ENCODE assay signal across 18 cellular contexts in the genomic region with DNA sequence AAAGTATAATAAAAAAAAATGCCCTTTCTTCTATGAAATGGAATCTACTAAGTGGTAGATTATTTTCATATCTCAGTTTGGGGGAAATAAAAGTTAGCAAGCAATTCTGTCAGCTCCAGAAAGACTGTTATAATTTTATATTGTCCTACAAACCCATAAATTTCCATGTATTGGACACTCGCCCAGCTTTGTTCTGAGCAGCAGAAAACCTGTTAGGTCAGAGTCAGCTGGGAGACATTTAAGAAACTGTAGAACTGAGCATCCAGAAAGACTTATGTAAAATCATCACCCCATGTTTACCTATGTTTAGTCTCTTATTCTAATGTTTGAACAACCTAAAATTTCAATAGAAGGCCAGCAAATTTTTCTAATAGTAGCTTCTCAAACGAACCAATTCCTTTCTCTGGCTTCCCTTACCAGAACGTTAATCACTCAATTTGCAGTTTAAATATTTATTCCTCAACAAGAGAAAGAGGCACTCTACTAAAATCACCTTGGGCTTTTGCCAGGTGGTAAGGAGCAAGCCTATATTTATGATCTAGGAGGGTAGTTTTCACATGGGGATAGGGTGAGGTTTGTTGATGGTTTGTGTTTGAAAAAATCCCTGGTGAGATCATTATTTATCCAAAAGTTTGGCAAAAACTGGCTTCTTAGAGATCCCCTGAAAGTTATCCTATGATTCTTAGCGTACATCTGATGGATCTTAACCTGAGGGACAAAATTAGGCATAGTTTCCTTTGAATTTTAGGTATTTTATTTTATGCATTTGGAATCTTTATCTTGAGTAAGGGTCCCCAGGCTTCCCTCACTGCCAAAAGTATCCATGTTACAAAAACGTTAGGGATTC. TPM values are rescaled to one million over a fixed set of nuclear protein-coding genes. Genes with fewer than 3 reads are reported as not detected.
A peak's percentile ranks its signal among the peaks of the same experiment; 100 is the strongest.
DNase-seq lines count a peak whose midpoint lies in the region; ATAC-seq and TF ChIP-seq lines count a peak whose summit lies in the region.
"Had no signal": no experiment of that assay in that cellular context is flagged by ENCODE, and none has a peak within 500 bp of the region (broad histone marks: within the 10 kb centered on the region; RNA-seq: fewer than 3 reads in every experiment).

No MANE protein-coding gene starts in this region.

- TF ChIP-seq CTCF in AG04450 (IDR thresholded peaks at IDR 0.05; ENCODE audit: low read depth, low read length) (no peak), mesothelial cell of epicardium (IDR thresholded peaks at IDR 0.05; ENCODE audit: unreplicated experiment) (no peak)

- ATAC-seq in aorta (ENCODE audit: low FRiP score): no peak
- ATAC-seq: activated CD8-positive, alpha-beta memory T cell treated with anti-CD3 and anti-CD28 coated beads, Interleukin-2, amount 10 ng/mL, durations not matched to agents 7 days and 5 days; body of pancreas; left cardiac atrium; T-cell had no signal

- peaks cover 2 to 13% of the 10 kb centered on the region in 2 donors for H3K36me3 ChIP-seq in aorta (ENCODE audit: control insufficient read depth in 1 of 2, insufficient read depth in 2 of 2, low read length in 1 of 2)

- POLR2A ChIA-PET in AG04450 (lab: Yijun Ruan, JAX): no interaction called here

- no peaks in the 10 kb centered on the region; the same call in 1 of the 2 replicates for H3K9me3 ChIP-seq in AG04450 (ENCODE audit: control insufficient read depth, insufficient read depth, low read length)
- H3K9me3 ChIP-seq in aorta (ENCODE audit: control insufficient read depth, low read length): no peaks in the 10 kb centered on the region
- H3K9me3 ChIP-seq: body of pancreas had no signal

- H3K27ac Mint-ChIP-seq in mesothelial cell of epicardium: peak overlapping the region; percentile 70
- H3K27ac Mint-ChIP-seq: activated B cell treated with CpG ODN at 0.5 μM for 24 hours; activated CD8-positive, alpha-beta memory T cell treated with anti-CD3 and anti-CD28 coated beads, Interleukin-2, amount 10 ng/mL, durations not matched to agents 7 days and 5 days; T-cell had no signal

- H3K27me3 Mint-ChIP-seq in mesothelial cell of epicardium (ENCODE audit: low read depth): no peaks in the 10 kb centered on the region
- H3K27me3 Mint-ChIP-seq: activated B cell treated with CpG ODN at 0.5 μM for 24 hours; activated CD8-positive, alpha-beta memory T cell treated with anti-CD3 and anti-CD28 coated beads, Interleukin-2, amount 10 ng/mL, durations not matched to agents 7 days and 5 days; T-cell had no signal

- H3K4me3 ChIP-seq in AG04450 (ENCODE audit: low read depth, low read length) (no peak overlapping the region), aorta (ENCODE audit: low read length in 2 of 2) (no peak overlapping the region)
- H3K4me3 ChIP-seq: body of pancreas had no signal

- intact Hi-C loops in aorta (cut with DNase I): no loop called here

- 68 to 73% methylated on average over 5 of the region's 5 CpGs for WGBS in aorta, 2 donors

- no peaks in the 10 kb centered on the region for H3K9me3 Mint-ChIP-seq in mesothelial cell of epicardium
- H3K9me3 Mint-ChIP-seq: activated B cell treated with CpG ODN at 0.5 μM for 24 hours, T-cell had no signal

- peaks cover 13% of the 10 kb centered on the region for H3K36me3 Mint-ChIP-seq in mesothelial cell of epicardium

- no peak overlapping the region for H3K27ac ChIP-seq in AG04450 (ENCODE audit: low read depth, low read length)
- no peak overlapping the region for H3K27ac ChIP-seq in aorta (ENCODE audit: low read depth in 1 of 2, low read length in 2 of 2)
- H3K27ac ChIP-seq: body of pancreas, parathyroid adenoma had no signal

- peak; percentile 44 for DNase-seq in AG04450 (ENCODE audit: low read depth, low spot score)
- peak; percentile 30 for DNase-seq in NCI-H1092 (lab: John Stamatoyannopoulos, UW)
- peak; percentile 50 for DNase-seq in NCI-H526 treated with DMSO at 0.1 percent for 48 hours (lab: John Stamatoyannopoulos, UW)
- DNase-seq in mesothelial cell of epicardium (ENCODE audit: low spot score in 2 of 2, unreplicated experiment in 2 of 2): no peak
- DNase-seq in OCI-M2 (lab: John Stamatoyannopoulos, UW; ENCODE audit: unreplicated experiment): no peak
- no peak for DNase-seq in epidermal melanocyte (ENCODE audit: insufficient read length, low spot score)
- no peak for DNase-seq in aorta
- DNase-seq in activated naive CD4-positive, alpha-beta T cell (lab: John Stamatoyannopoulos, UW): no peak
- DNase-seq: activated B cell treated with CpG ODN at 0.5 μM for 24 hours; activated CD8-positive, alpha-beta memory T cell treated with anti-CD3 and anti-CD28 coated beads, Interleukin-2, amount 10 ng/mL, durations not matched to agents 7 days and 5 days; activated gamma-delta T cell treated with Interleukin-2 at 50 U/mL for 16 hours; body of pancreas; GF-D8; left cardiac atrium; NCI-H524; stimulated activated CD4-positive, alpha-beta T cell treated with anti-CD3 and anti-CD28 coated beads, Interleukin-15, amount 100 ng/mL, for 24 hours; T-cell had no signal

- no peaks in the 10 kb centered on the region for H3K4me1 ChIP-seq in aorta (ENCODE audit: control insufficient read depth in 1 of 2, insufficient read depth in 2 of 2, low read length in 2 of 2)
- H3K4me1 ChIP-seq: body of pancreas, parathyroid adenoma had no signal

- H3K27me3 ChIP-seq in AG04450 (ENCODE audit: control insufficient read depth, insufficient read depth, low read length): no peaks in the 10 kb centered on the region
- no peaks in the 10 kb centered on the region for H3K27me3 ChIP-seq in aorta (ENCODE audit: control insufficient read depth in 1 of 2, insufficient read depth in 2 of 2, low read length in 1 of 2)
- H3K27me3 ChIP-seq: body of pancreas had no signal

- CTCF ChIA-PET in AG04450 (lab: Charles Lee): interaction anchor here (0.8 kb wide), 1 partner anchor 27 kb away, joined by 3 read pairs; no protein-coding TSS in a partner anchor

- H3K4me1 Mint-ChIP-seq in mesothelial cell of epicardium: peaks cover 25% of the 10 kb centered on the region
- H3K4me1 Mint-ChIP-seq: activated B cell treated with CpG ODN at 0.5 μM for 24 hours had no signal

- no peak overlapping the region for H3K4me3 Mint-ChIP-seq in mesothelial cell of epicardium
- H3K4me3 Mint-ChIP-seq: activated B cell treated with CpG ODN at 0.5 μM for 24 hours; activated CD8-positive, alpha-beta memory T cell treated with anti-CD3 and anti-CD28 coated beads, Interleukin-2, amount 10 ng/mL, durations not matched to agents 7 days and 5 days; T-cell had no signal

RNA-seq across cellular contexts. Expression of gene MACROH2A1, which starts 34.4 kb away (rescaled TPM):
- polyA plus RNA-seq in AG04450 (2011; rRNA removed) (117 and 129 TPM in 2 replicates), aorta (100 to 1,000 TPM in 1 of 2 donors, 10 to 100 TPM in 1; 79.6 to 113 TPM)
- 125 and 142 TPM in 2 replicates for polyA minus RNA-seq in AG04450 (2011; rRNA and poly(A)+ RNA removed)
- total RNA-seq in mesothelial cell of epicardium (261 to 276 TPM (median 265 TPM) in 3 replicates), aorta (100 to 1,000 TPM in 1 of 2 donors, 10 to 100 TPM in 1; 99.0 to 113 TPM)

Comparison
In these comparisons a context has a peak if more than half of its experiments do, and no peak if none do; other contexts are left out.
1. DNase-seq: peak in AG04450 (single experiment), NCI-H1092 (single experiment) and NCI-H526 treated with DMSO at 0.1 percent for 48 hours (single experiment); none in mesothelial cell of epicardium (0 of 2), OCI-M2 (single experiment), epidermal melanocyte (single experiment), aorta (0 of 2) and activated naive CD4-positive, alpha-beta T cell (0 of 4).